In genomic region chr2:17578466-17578928, GRCh38 we compare ENCODE assay signal across 10 cellular contexts. TPM values are rescaled to one million over a fixed set of nuclear protein-coding genes. Genes with fewer than 3 reads are reported as not detected.
A peak's percentile ranks its signal among the peaks of the same experiment; 100 is the strongest.
DNase-seq lines count a peak whose midpoint lies in the region; ATAC-seq lines count a peak whose summit lies in the region.
"Had no signal": no experiment of that assay in that cellular context is flagged by ENCODE, and none has a peak within 500 bp of the region (broad histone marks: within the 10 kb centered on the region; RNA-seq: fewer than 3 reads in every experiment).

No MANE protein-coding gene starts in this region.

- H3K4me2 ChIP-seq in mesendoderm (ENCODE audit: low read length), result no peak overlapping the region

- H3K18ac ChIP-seq in mesendoderm (ENCODE audit: low read length), result no peak overlapping the region

- H2BK120ac ChIP-seq in mesendoderm (ENCODE audit: low read depth, low read length), result no peak overlapping the region

- no peak overlapping the region for H2BK5ac ChIP-seq in mesendoderm (ENCODE audit: low read length)

- H4K5ac ChIP-seq in mesendoderm (ENCODE audit: low read length), result no peak overlapping the region

- H3K56ac ChIP-seq in mesendoderm (ENCODE audit: low read length), result no peak overlapping the region

- no peak overlapping the region for H2BK15ac ChIP-seq in mesendoderm (replicated peaks; ENCODE audit: low read depth)

- no peak overlapping the region for H3K4me3 ChIP-seq in mesendoderm (ENCODE audit: low read length)

- no peaks in the 10 kb centered on the region for H3K79me2 ChIP-seq in mesendoderm (ENCODE audit: control insufficient read depth, insufficient read depth, low read length)

- H3K4ac ChIP-seq in mesendoderm (ENCODE audit: low read depth, low read length), result no peak overlapping the region

- H3K27me3 ChIP-seq in mesendoderm (ENCODE audit: insufficient read depth, low read length, poor library complexity), result no peaks in the 10 kb centered on the region

- H3K4me1 ChIP-seq in mesendoderm (ENCODE audit: control insufficient read depth, low read depth, low read length), result peaks cover 17% of the 10 kb centered on the region

- intact Hi-C loops in posterior cingulate gyrus (cut with DNase I), result no loop called here

- no peaks in the 10 kb centered on the region for H3K36me3 ChIP-seq in mesendoderm (ENCODE audit: control insufficient read depth, insufficient read depth, low read length)

- H3K27ac ChIP-seq in mesendoderm (ENCODE audit: low read depth, low read length), result no peak overlapping the region

- WGBS in mesendoderm (ENCODE audit: extremely low coverage, insufficient coverage, low lambda C conversion rate), result no CpG with 5 or more reads among the region's 5 CpGs

- H4K8ac ChIP-seq in mesendoderm (ENCODE audit: low read depth, low read length), result no peak overlapping the region

- DNase-seq in NCI-H748 treated with DMSO at 0.1 percent for 48 hours (lab: John Stamatoyannopoulos, UW), result peak; percentile 12
- peak; percentile 85 for DNase-seq in mesendoderm
- no peak for DNase-seq in NCI-H2171 (lab: John Stamatoyannopoulos, UW)
- no peak for DNase-seq in posterior cingulate gyrus
- no peak for DNase-seq in activated CD8-positive, alpha-beta memory T cell treated with anti-CD3 and anti-CD28 coated beads for 24 hours
- DNase-seq: NCI-H1417 had no signal

- peak overlapping the region; percentile 56 for H2AK5ac ChIP-seq in mesendoderm (ENCODE audit: low read length)

- no peaks in the 10 kb centered on the region for H3K79me1 ChIP-seq in mesendoderm (ENCODE audit: low read length)

- peak; percentile 65 for ATAC-seq in GM18907 (IDR thresholded peaks at IDR 0.05; ENCODE audit: unreplicated experiment)
- peak; percentile 67 for ATAC-seq in HG02642 (IDR thresholded peaks at IDR 0.05; ENCODE audit: poor library complexity, unreplicated experiment)
- no peak for ATAC-seq in GM19397 (IDR thresholded peaks at IDR 0.05; ENCODE audit: unreplicated experiment)
- ATAC-seq: SK-N-SH treated with all-trans-retinoic acid at 6 μM for 48 hours had no signal

- H3K23ac ChIP-seq in mesendoderm (ENCODE audit: low read length), result no peak overlapping the region

- no peak overlapping the region for H3K9ac ChIP-seq in mesendoderm (ENCODE audit: low read length)

RNA-seq across cellular contexts. Expression of gene VSNL1, which starts 38.0 kb away (rescaled TPM):
- 63.8 TPM for polyA plus RNA-seq in mesendoderm (2013, experiment 1 of 2)
- polyA plus RNA-seq in mesendoderm (2013, experiment 2 of 2), result 66.9 TPM

Comparison
In these comparisons a context has a peak if more than half of its experiments do, and no peak if none do; other contexts are left out.
1. DNase-seq: peak in NCI-H748 treated with DMSO at 0.1 percent for 48 hours (single experiment) and mesendoderm (single experiment); none in NCI-H2171 (single experiment), posterior cingulate gyrus (0 of 10) and activated CD8-positive, alpha-beta memory T cell treated with anti-CD3 and anti-CD28 coated beads for 24 hours (single experiment).